Comparison of ENCODE assay signal across 27 cellular contexts in the genomic region with DNA sequence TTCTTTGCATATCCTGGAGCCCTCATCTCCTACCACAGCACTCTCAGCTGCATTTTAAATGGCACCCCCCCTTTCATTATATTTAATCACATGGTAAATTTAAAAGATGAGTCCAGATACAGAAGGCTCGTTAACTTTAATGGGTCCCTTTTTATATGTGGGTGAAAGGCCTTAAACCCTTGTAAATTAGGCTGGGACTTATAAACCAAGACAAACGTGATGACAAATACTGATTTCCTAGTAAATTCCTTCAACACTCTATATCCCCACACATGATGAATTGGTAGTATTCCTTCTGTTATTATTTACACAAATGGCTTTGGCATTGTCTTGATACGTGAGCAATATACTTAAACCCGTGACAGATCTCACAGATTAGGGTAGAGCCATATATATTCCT.
"Had no signal": no experiment of that assay in that cellular context is flagged by ENCODE, and none has a peak within 500 bp of the region (broad histone marks: within the 10 kb centered on the region; RNA-seq: fewer than 3 reads in every experiment).

No MANE protein-coding gene starts in this region.

- H2AFZ ChIP-seq: neural progenitor cell, parathyroid adenoma had no signal

- DNase-seq: natural killer cell; occipital lobe; ovary; posterior cingulate gyrus; psoas muscle; right cardiac atrium; right lobe of liver; sigmoid colon; spleen; stimulated activated CD4-positive, alpha-beta T cell treated with anti-CD3 and anti-CD28 coated beads, Interleukin-12 subunit alpha, Interleukin-12 subunit beta, amount 100 ng/mL, for 4 hours; stimulated activated CD4-positive, alpha-beta T cell treated with anti-CD3 and anti-CD28 coated beads, Interleukin-2, amount 100 ng/mL, for 24 hours; stimulated activated CD4-positive, alpha-beta T cell treated with anti-CD3 and anti-CD28 coated beads, Interleukin-2, amount 100 ng/mL, for 48 hours; stimulated activated CD4-positive, alpha-beta T cell treated with anti-CD3 and anti-CD28 coated beads, Interleukin-4, amount 100 ng/mL, for 24 hours; stimulated activated naive B cell treated with anti-CD40 and anti-IgM and Interleukin-4, amounts not matched to agents 10 μg/mL and 1 μg/mL and 100 μg/mL, for 72 hours; stimulated activated naive CD4-positive, alpha-beta T cell treated with Interleukin-2 at 50 U/mL for 16 hours; stomach; thyroid gland; trophoblast cell; upper lobe of left lung had no signal

- H3K9ac ChIP-seq: neural progenitor cell, parathyroid adenoma had no signal

- H3K79me2 ChIP-seq: parathyroid adenoma had no signal

- H3K27ac ChIP-seq: neural progenitor cell, ovary, parathyroid adenoma, psoas muscle, right lobe of liver, sigmoid colon, skin epidermis, spleen, stomach, thoracic aorta, thyroid gland, tibial nerve, upper lobe of left lung, vagina had no signal

- H3K27me3 ChIP-seq: neural progenitor cell, ovary, right lobe of liver, sigmoid colon, spleen, stomach, thyroid gland, tibial nerve, upper lobe of left lung, vagina had no signal

- H3K4me1 ChIP-seq: parathyroid adenoma, psoas muscle, right lobe of liver, sigmoid colon, spleen, stomach, thyroid gland, tibial nerve, upper lobe of left lung, vagina had no signal

- H3K36me3 ChIP-seq: neural progenitor cell, ovary, right lobe of liver, sigmoid colon, spleen, stomach, thoracic aorta, thyroid gland, tibial nerve, upper lobe of left lung, vagina had no signal

- ATAC-seq: natural killer cell; psoas muscle; right cardiac atrium; right lobe of liver; stimulated activated effector memory CD8-positive, alpha-beta T cell treated with anti-CD3 and anti-CD28 coated beads, Interleukin-12 subunit alpha, Interleukin-12 subunit beta, amount 100 ng/mL, for 72 hours; stimulated activated naive B cell treated with anti-CD40 and anti-IgM and Interleukin-4, amounts not matched to agents 10 μg/mL and 1 μg/mL and 100 μg/mL, for 72 hours had no signal

- H3K9me3 ChIP-seq: ovary, psoas muscle, right lobe of liver, sigmoid colon, spleen, stomach, thoracic aorta, thyroid gland, tibial nerve, upper lobe of left lung, vagina had no signal

- H3K4me2 ChIP-seq: neural progenitor cell, smooth muscle cell had no signal

- H3K4me3 ChIP-seq: neural progenitor cell, ovary, psoas muscle, right lobe of liver, sigmoid colon, skin epidermis, smooth muscle cell, spleen, stomach, thoracic aorta, thyroid gland, tibial nerve, upper lobe of left lung, vagina had no signal
